27 cellular contexts compared by ENCODE assay signal in the genomic region with DNA sequence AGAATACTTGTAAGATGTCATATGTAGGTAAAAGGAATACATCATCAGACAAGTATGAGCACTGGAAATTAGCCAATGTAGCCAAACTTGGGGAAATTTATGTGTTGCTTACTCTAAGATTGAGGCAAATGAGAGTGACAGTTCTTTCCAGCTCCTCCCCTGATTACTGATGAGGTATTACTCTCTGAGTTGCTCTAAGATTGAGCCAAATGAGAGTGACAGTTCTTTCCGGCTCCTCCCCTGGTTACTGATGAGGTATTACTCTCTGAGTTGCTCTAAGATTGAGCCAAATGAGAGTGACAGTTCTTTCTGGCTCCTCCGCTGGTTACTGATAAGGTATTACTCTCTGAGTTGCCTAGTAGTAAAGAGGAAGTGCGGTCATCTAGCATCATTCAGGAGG.
"Had no signal": no experiment of that assay in that cellular context is flagged by ENCODE, and none has a peak within 500 bp of the region (broad histone marks: within the 10 kb centered on the region; RNA-seq: fewer than 3 reads in every experiment).

No MANE protein-coding gene starts in this region.

- H3K4me3 ChIP-seq: body of pancreas had no signal

- H3K36me3 Mint-ChIP-seq: activated naive CD8-positive, alpha-beta T cell treated with anti-CD3 and anti-CD28 coated beads for 36 hours had no signal

- H3K27me3 ChIP-seq: body of pancreas had no signal

- H3K4me1 Mint-ChIP-seq: activated CD4-positive, alpha-beta memory T cell treated with anti-CD3 and anti-CD28 coated beads, Interleukin-2, amount 10 ng/mL, durations not matched to agents 7 days and 5 days; activated CD4-positive, alpha-beta T cell treated with anti-CD3 and anti-CD28 coated beads for 36 hours; activated naive CD8-positive, alpha-beta T cell treated with anti-CD3 and anti-CD28 coated beads for 36 hours; activated T-helper 17 cell treated with anti-CD3 and anti-CD28 coated beads, Interleukin-2, amount 50 U/mL, for 72 hours had no signal

- H3K27me3 Mint-ChIP-seq: activated CD4-positive, alpha-beta memory T cell treated with anti-CD3 and anti-CD28 coated beads, Interleukin-2, amount 10 ng/mL, durations not matched to agents 7 days and 5 days; activated CD4-positive, alpha-beta T cell treated with anti-CD3 and anti-CD28 coated beads for 36 hours; activated naive CD8-positive, alpha-beta T cell treated with anti-CD3 and anti-CD28 coated beads for 36 hours; activated T-helper 17 cell treated with anti-CD3 and anti-CD28 coated beads, Interleukin-2, amount 50 U/mL, for 72 hours had no signal

- H3K4me3 Mint-ChIP-seq: activated CD4-positive, alpha-beta memory T cell treated with anti-CD3 and anti-CD28 coated beads, Interleukin-2, amount 10 ng/mL, durations not matched to agents 7 days and 5 days; activated CD4-positive, alpha-beta T cell treated with anti-CD3 and anti-CD28 coated beads for 36 hours; activated naive CD4-positive, alpha-beta T cell treated with anti-CD3 and anti-CD28 coated beads for 36 hours; activated naive CD8-positive, alpha-beta T cell treated with anti-CD3 and anti-CD28 coated beads for 36 hours; activated T-helper 17 cell treated with anti-CD3 and anti-CD28 coated beads, Interleukin-2, amount 50 U/mL, for 72 hours; T-helper 1 cell treated with Interleukin-12 subunit alpha and Interleukin-12 subunit beta and Interleukin-4 antibody, amounts not matched to agents 30 μg/mL and 1 μg/mL, for 36 hours had no signal

- ATAC-seq: activated CD4-positive, alpha-beta T cell treated with anti-CD3 and anti-CD28 coated beads for 36 hours; activated T-helper 17 cell treated with anti-CD3 and anti-CD28 coated beads, Interleukin-2, amount 50 U/mL, for 72 hours; body of pancreas; PC-3 had no signal

- H3K9me3 Mint-ChIP-seq: activated naive CD8-positive, alpha-beta T cell treated with anti-CD3 and anti-CD28 coated beads for 36 hours had no signal

- H3K36me3 ChIP-seq: WERI-Rb-1 had no signal

- H3K9me3 ChIP-seq: body of pancreas had no signal

- H3K27ac Mint-ChIP-seq: activated CD4-positive, alpha-beta memory T cell treated with anti-CD3 and anti-CD28 coated beads, Interleukin-2, amount 10 ng/mL, durations not matched to agents 7 days and 5 days; activated CD4-positive, alpha-beta T cell treated with anti-CD3 and anti-CD28 coated beads for 36 hours; activated naive CD4-positive, alpha-beta T cell treated with anti-CD3 and anti-CD28 coated beads for 36 hours; activated naive CD8-positive, alpha-beta T cell treated with anti-CD3 and anti-CD28 coated beads for 36 hours; activated T-helper 17 cell treated with anti-CD3 and anti-CD28 coated beads, Interleukin-2, amount 50 U/mL, for 72 hours; T-helper 1 cell treated with Interleukin-12 subunit alpha and Interleukin-12 subunit beta and Interleukin-4 antibody, amounts not matched to agents 30 μg/mL and 1 μg/mL, for 36 hours had no signal

- H3K4me1 ChIP-seq: body of pancreas had no signal

- H3K27ac ChIP-seq: body of pancreas, WERI-Rb-1 had no signal

- DNase-seq: activated CD4-positive, alpha-beta memory T cell treated with anti-CD3 and anti-CD28 coated beads, Interleukin-2, amount 10 ng/mL, durations not matched to agents 7 days and 5 days; activated CD4-positive, alpha-beta T cell treated with anti-CD3 and anti-CD28 coated beads for 36 hours; activated CD4-positive, alpha-beta T cell treated with anti-CD3 and anti-CD28 coated beads, Interleukin-2, amount 50 U/mL, for 1 hour; activated gamma-delta T cell; activated naive CD4-positive, alpha-beta T cell treated with anti-CD3 and anti-CD28 coated beads for 36 hours; activated naive CD8-positive, alpha-beta T cell treated with anti-CD3 and anti-CD28 coated beads for 36 hours; activated T-cell treated with anti-CD3 and anti-CD28 coated beads for 4 hours; activated T-cell treated with anti-CD3 and anti-CD28 coated beads, Interleukin-2, amount 50 U/mL, for 48 hours; aorta; body of pancreas; central memory CD4-positive, alpha-beta T cell; KG1; NCI-H1092; NCI-H1417; NCI-H1694; NCI-H2029; NCI-H2107; NCI-H2171 treated with DMSO at 0.1 percent for 48 hours; NCI-H226; NCI-H526; NCI-H774; NK-92 treated with Interleukin-12 subunit alpha and Interleukin-12 subunit beta, amount 100 ng/mL, for 24 hours; PC-3; SHP77 treated with DMSO at 0.1 percent for 48 hours; WERI-Rb-1 had no signal
